Comparison of ENCODE assay signal across 25 cellular contexts in genomic region chr20:38485041-38485440, GRCh38.
"Had no signal": no experiment of that assay in that cellular context is flagged by ENCODE, and none has a peak within 500 bp of the region (broad histone marks: within the 10 kb centered on the region; RNA-seq: fewer than 3 reads in every experiment).

No MANE protein-coding gene starts in this region.

- H3K9me3 Mint-ChIP-seq: activated CD8-positive, alpha-beta T cell treated with anti-CD3 and anti-CD28 coated beads for 36 hours; activated naive CD4-positive, alpha-beta T cell treated with anti-CD3 and anti-CD28 coated beads, Interleukin-2, amount 50 U/mL, for 24 hours; activated T-cell treated with anti-CD3 and anti-CD28 coated beads, Interleukin-2, amount 50 U/mL, for 4 hours; activated T-helper 2 cell treated with anti-CD3 and anti-CD28 coated beads, Interferon-gamma antibody, Interleukin-2, Interleukin-4, amounts not matched to agents 10 μg/mL and 5 μg/mL and 100 μg/mL, durations not matched to agents 14 hours and 24 hours and 36 hours; memory B cell; natural killer cell; neural progenitor cell; stimulated activated naive CD8-positive, alpha-beta T cell treated with anti-CD3 and anti-CD28 coated beads, Interleukin-15, Interleukin-2, amounts not matched to agents 100 ng/mL and 50 ng/mL, for 24 hours; type B pancreatic cell had no signal

- H3K27ac ChIP-seq: breast epithelium, colonic mucosa, esophagus muscularis mucosa, hepatocyte, neural progenitor cell, skin epidermis, vagina had no signal

- DNase-seq: activated CD4-positive, alpha-beta T cell treated with anti-CD3 and anti-CD28 coated beads, Interleukin-2, amount 50 U/mL, for 1 hour; activated CD4-positive, CD25-positive, alpha-beta regulatory T cell treated with anti-CD3 and anti-CD28 coated beads, Interleukin-2, amount 50 U/mL, for 72 hours; activated CD8-positive, alpha-beta T cell treated with anti-CD3 and anti-CD28 coated beads for 36 hours; activated T-cell treated with anti-CD3 and anti-CD28 coated beads, Interleukin-2, amount 50 U/mL, for 4 hours; colonic mucosa; kidney; left colon; natural killer cell; retina; stimulated activated CD4-positive, alpha-beta T cell treated with anti-CD3 and anti-CD28 coated beads, Interleukin-12 subunit alpha, Interleukin-12 subunit beta, amount 100 ng/mL, for 4 hours; stimulated activated CD4-positive, alpha-beta T cell treated with anti-CD3 and anti-CD28 coated beads, Interleukin-4, amount 100 ng/mL, for 1 hour; T-helper 17 cell; T1000 had no signal

- H3K27me3 ChIP-seq: breast epithelium, colonic mucosa, esophagus muscularis mucosa, hepatocyte, neural progenitor cell, vagina had no signal

- H3K4me3 ChIP-seq: breast epithelium, colonic mucosa, esophagus muscularis mucosa, hepatocyte, neural progenitor cell, skin epidermis, vagina had no signal

- ATAC-seq: activated CD8-positive, alpha-beta T cell treated with anti-CD3 and anti-CD28 coated beads for 36 hours; activated T-cell treated with anti-CD3 and anti-CD28 coated beads, Interleukin-2, amount 50 U/mL, for 4 hours; left colon; sciatic nerve; T-helper 17 cell had no signal

- H3K4me3 Mint-ChIP-seq: activated CD8-positive, alpha-beta T cell treated with anti-CD3 and anti-CD28 coated beads for 36 hours; activated naive CD4-positive, alpha-beta T cell treated with anti-CD3 and anti-CD28 coated beads, Interleukin-2, amount 50 U/mL, for 24 hours; activated T-cell treated with anti-CD3 and anti-CD28 coated beads, Interleukin-2, amount 50 U/mL, for 4 hours; memory B cell; natural killer cell; neural progenitor cell; stimulated activated naive CD8-positive, alpha-beta T cell treated with anti-CD3 and anti-CD28 coated beads, Interleukin-15, Interleukin-2, amounts not matched to agents 100 ng/mL and 50 ng/mL, for 24 hours; T-helper 17 cell; type B pancreatic cell had no signal

- H3K27me3 Mint-ChIP-seq: activated CD8-positive, alpha-beta T cell treated with anti-CD3 and anti-CD28 coated beads for 36 hours; activated naive CD4-positive, alpha-beta T cell treated with anti-CD3 and anti-CD28 coated beads, Interleukin-2, amount 50 U/mL, for 24 hours; memory B cell; stimulated activated naive CD8-positive, alpha-beta T cell treated with anti-CD3 and anti-CD28 coated beads, Interleukin-15, Interleukin-2, amounts not matched to agents 100 ng/mL and 50 ng/mL, for 24 hours; T-helper 17 cell; type B pancreatic cell had no signal

- H3K27ac Mint-ChIP-seq: activated CD8-positive, alpha-beta T cell treated with anti-CD3 and anti-CD28 coated beads for 36 hours; activated naive CD4-positive, alpha-beta T cell treated with anti-CD3 and anti-CD28 coated beads, Interleukin-2, amount 50 U/mL, for 24 hours; activated T-helper 2 cell treated with anti-CD3 and anti-CD28 coated beads, Interferon-gamma antibody, Interleukin-2, Interleukin-4, amounts not matched to agents 10 μg/mL and 5 μg/mL and 100 μg/mL, durations not matched to agents 14 hours and 24 hours and 36 hours; memory B cell; neural progenitor cell; stimulated activated naive CD8-positive, alpha-beta T cell treated with anti-CD3 and anti-CD28 coated beads, Interleukin-15, Interleukin-2, amounts not matched to agents 100 ng/mL and 50 ng/mL, for 24 hours; T-helper 17 cell; type B pancreatic cell had no signal

- H3K4me1 Mint-ChIP-seq: neural progenitor cell had no signal
